8 cellular contexts compared by ENCODE assay signal in the genomic region with DNA sequence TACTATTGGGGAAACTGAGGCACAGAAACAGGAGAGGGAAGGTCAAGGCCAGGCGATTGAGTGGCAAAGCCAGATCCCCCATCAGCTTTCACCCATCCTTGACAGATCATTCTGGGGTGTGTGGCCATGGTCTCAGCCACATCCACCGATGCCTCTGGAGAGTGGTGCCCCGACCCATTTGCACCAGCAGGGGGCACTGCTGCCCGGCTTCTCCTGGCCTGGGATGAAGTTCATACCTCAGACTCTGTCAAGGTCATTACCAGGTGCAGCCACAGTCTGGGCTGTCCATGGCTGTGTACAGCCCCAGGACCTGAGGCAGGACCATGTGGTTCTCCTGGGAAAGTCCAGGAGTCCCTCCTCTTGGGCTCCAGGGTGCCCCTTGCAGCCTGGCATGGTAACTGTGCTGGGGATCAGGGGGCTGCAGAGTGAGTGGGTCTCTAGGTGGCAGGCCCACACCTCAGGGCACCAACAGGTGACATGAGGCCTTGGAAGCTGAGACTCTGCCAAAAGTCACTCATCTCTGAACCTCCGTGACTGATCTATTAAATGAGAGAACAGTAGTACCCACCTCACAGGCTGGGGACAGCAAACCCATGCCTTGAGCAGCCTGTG.
DNase-seq lines count a peak whose midpoint lies in the region; ATAC-seq and TF ChIP-seq lines count a peak whose summit lies in the region.

No MANE protein-coding gene starts in this region.

- no peak overlapping the region for H2BK12ac ChIP-seq in mesenchymal stem cell (ENCODE audit: low read length in 2 of 2)

- H3K4me3 ChIP-seq in dorsolateral prefrontal cortex (no peak overlapping the region), mesenchymal stem cell (ENCODE audit: insufficient read depth in 1 of 2, low read depth in 1 of 2, low read length in 2 of 2) (no peak overlapping the region)

- H4K8ac ChIP-seq in mesenchymal stem cell (ENCODE audit: low read length): no peak overlapping the region

- no peak overlapping the region for H3K9ac ChIP-seq in mesenchymal stem cell (ENCODE audit: low read length)

- H3K27me3 ChIP-seq in dorsolateral prefrontal cortex (no peaks in the 10 kb centered on the region), mesenchymal stem cell (ENCODE audit: control insufficient read depth in 1 of 2, insufficient read depth in 1 of 2, low read length in 2 of 2) (peaks cover 70 to 81% of the 10 kb centered on the region in 2 experiments)

- no peak overlapping the region for H2BK15ac ChIP-seq in mesenchymal stem cell (ENCODE audit: low read depth, poor library complexity, severe bottlenecking)

- no peak overlapping the region for H3K4me2 ChIP-seq in mesenchymal stem cell (ENCODE audit: low read length, poor library complexity, severe bottlenecking)

- no peak for ATAC-seq in GM18498 (IDR thresholded peaks at IDR 0.05; ENCODE audit: unreplicated experiment)

- WGBS in mesenchymal stem cell: 16% methylated on average over 5 of the region's 5 CpGs

- peak; percentile 27 for DNase-seq in SIG-M5 treated with dmso at 0.1 percent for 504 hours (lab: John Stamatoyannopoulos, UW; ENCODE audit: unreplicated experiment)
- DNase-seq in SIG-M5 (lab: John Stamatoyannopoulos, UW): no peak
- peak; percentile 18 for DNase-seq in NCI-H1092 treated with DMSO at 0.1 percent for 48 hours (lab: John Stamatoyannopoulos, UW)
- DNase-seq in activated CD4-positive, alpha-beta T cell treated with anti-CD3 and anti-CD28 coated beads, Interleukin-2, amount 50 U/mL, for 24 hours (ENCODE audit: low read depth in 1 of 2, low spot score in 1 of 2): peak; percentile 61 to 64
- DNase-seq in dorsolateral prefrontal cortex: peak in 8 of 10 donors; percentile 36 to 78 (median 58)
- peak; percentile 28 for DNase-seq in mesenchymal stem cell
- DNase-seq in stimulated activated CD8-positive, alpha-beta memory T cell treated with anti-CD3 and anti-CD28 coated beads, Interleukin-4, amount 100 ng/mL, for 24 hours (ENCODE audit: low read depth): peak; percentile 63

- intact Hi-C loops in dorsolateral prefrontal cortex (cut with DNase I): loop anchor here in 1 of 2 donors (2.0 to 10.0 kb wide), 2 partner anchors 107 to 179 kb away; a partner anchor contains a TSS

- H3K27ac ChIP-seq in dorsolateral prefrontal cortex (no peak overlapping the region), mesenchymal stem cell (ENCODE audit: low read length, poor library complexity, severe bottlenecking) (no peak overlapping the region)

- no peak overlapping the region for H2BK120ac ChIP-seq in mesenchymal stem cell (ENCODE audit: low read depth, low read length)

- no peaks in the 10 kb centered on the region for H3K79me1 ChIP-seq in mesenchymal stem cell (replicated peaks; ENCODE audit: low read length, poor library complexity, severe bottlenecking)

- H3K23ac ChIP-seq in mesenchymal stem cell (ENCODE audit: low read length in 2 of 2): no peak overlapping the region

- H3K18ac ChIP-seq in mesenchymal stem cell (ENCODE audit: low read depth in 1 of 2, low read length in 2 of 2): no peak overlapping the region

- peak overlapping the region; percentile 25 for H4K91ac ChIP-seq in mesenchymal stem cell (ENCODE audit: low read length)

- no peak overlapping the region for H2BK5ac ChIP-seq in mesenchymal stem cell (ENCODE audit: low read depth, low read length, poor library complexity, severe bottlenecking)

- H3K4me1 ChIP-seq in mesenchymal stem cell (ENCODE audit: control insufficient read depth, insufficient read depth, low read depth, low read length): no peaks in the 10 kb centered on the region

- H2AK5ac ChIP-seq in mesenchymal stem cell (ENCODE audit: low read length, severe bottlenecking): no peak overlapping the region

- no peak overlapping the region for H3K4ac ChIP-seq in mesenchymal stem cell (ENCODE audit: low read depth in 1 of 2, low read length in 2 of 2)

- H2AFZ ChIP-seq in mesenchymal stem cell (ENCODE audit: low read depth, low read length): no peak overlapping the region

- no peaks in the 10 kb centered on the region for H3K9me3 ChIP-seq in mesenchymal stem cell (ENCODE audit: control insufficient read depth, low read length)

- TF ChIP-seq CTCF in dorsolateral prefrontal cortex (IDR thresholded peaks at IDR 0.05 in 54 of 56, conservative IDR thresholded peaks at IDR 0.05 in 2 of 56; ENCODE audit: low read depth in 1 of 56, partially characterized antibody in 56 of 56): peak; percentile 46 to 91 (median 79)

- H3K14ac ChIP-seq in mesenchymal stem cell (ENCODE audit: low read length in 2 of 2): no peak overlapping the region

- H3K36me3 ChIP-seq in mesenchymal stem cell (ENCODE audit: control insufficient read depth in 1 of 2, insufficient read depth in 2 of 2, low read depth in 1 of 2, low read length in 2 of 2): no peaks in the 10 kb centered on the region
